In the genomic region with DNA sequence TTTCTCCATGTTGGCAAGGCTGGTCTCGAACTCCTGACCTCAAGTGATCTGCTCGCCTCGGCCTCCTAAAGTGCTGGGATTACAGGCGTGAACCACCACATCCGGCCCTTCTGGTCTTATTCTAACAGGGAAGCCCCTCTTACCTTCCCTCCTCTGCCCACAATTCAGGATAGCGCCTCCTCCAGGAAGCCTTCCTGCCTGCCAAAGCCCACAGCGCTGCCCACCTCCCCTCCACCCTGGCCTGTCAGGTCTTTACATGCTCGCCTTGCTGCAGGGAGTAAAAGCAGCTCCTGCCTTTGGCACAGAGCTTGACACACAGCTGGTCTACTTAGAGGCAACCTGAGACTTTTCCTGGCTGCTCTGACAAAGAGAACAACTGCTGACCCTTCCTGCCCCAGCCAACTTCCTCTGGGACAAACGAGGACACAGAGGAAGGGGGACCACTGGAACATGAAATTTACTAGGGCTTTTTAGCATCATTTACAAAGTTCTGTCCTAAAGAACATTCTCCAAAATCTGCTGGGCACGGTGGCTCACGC, we compare ENCODE assay signal across 1 cellular context.
TF ChIP-seq lines count a peak whose summit lies in the region.

No MANE protein-coding gene starts in this region.

TF ChIP-seq in HepG2, 621 proteins besides CTCF, POLR2A, EP300 and RAD21 (continued from another document):
- TF ChIP-seq, protein P1, sequence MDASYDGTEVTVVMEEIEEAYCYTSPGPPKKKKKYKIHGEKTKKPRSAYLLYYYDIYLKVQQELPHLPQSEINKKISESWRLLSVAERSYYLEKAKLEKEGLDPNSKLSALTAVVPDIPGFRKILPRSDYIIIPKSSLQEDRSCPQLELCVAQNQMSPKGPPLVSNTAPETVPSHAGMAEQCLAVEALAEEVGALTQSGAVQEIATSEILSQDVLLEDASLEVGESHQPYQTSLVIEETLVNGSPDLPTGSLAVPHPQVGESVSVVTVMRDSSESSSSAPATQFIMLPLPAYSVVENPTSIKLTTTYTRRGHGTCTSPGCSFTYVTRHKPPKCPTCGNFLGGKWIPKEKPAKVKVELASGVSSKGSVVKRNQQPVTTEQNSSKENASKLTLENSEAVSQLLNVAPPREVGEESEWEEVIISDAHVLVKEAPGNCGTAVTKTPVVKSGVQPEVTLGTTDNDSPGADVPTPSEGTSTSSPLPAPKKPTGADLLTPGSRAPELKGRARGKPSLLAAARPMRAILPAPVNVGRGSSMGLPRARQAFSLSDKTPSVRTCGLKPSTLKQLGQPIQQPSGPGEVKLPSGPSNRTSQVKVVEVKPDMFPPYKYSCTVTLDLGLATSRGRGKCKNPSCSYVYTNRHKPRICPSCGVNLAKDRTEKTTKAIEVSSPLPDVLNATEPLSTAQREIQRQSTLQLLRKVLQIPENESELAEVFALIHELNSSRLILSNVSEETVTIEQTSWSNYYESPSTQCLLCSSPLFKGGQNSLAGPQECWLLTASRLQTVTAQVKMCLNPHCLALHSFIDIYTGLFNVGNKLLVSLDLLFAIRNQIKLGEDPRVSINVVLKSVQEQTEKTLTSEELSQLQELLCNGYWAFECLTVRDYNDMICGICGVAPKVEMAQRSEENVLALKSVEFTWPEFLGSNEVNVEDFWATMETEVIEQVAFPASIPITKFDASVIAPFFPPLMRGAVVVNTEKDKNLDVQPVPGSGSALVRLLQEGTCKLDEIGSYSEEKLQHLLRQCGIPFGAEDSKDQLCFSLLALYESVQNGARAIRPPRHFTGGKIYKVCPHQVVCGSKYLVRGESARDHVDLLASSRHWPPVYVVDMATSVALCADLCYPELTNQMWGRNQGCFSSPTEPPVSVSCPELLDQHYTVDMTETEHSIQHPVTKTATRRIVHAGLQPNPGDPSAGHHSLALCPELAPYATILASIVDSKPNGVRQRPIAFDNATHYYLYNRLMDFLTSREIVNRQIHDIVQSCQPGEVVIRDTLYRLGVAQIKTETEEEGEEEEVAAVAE (CRISPR knock-in tag; IDR thresholded peaks at IDR 0.05; ENCODE audit: borderline replicate concordance) = no peak
- TF ChIP-seq TCF7 (IDR thresholded peaks at IDR 0.05; ENCODE audit: low read depth) (no peak), ZNF891 (CRISPR knock-in tag; IDR thresholded peaks at IDR 0.05) (0 out of 2 replicates have a peak, but pooled peaks have one; percentile 59)
